Comparison of ENCODE assay signal across 9 cellular contexts in genomic region chr4:2570551-2571222, GRCh38. TPM values are rescaled to one million over a fixed set of nuclear protein-coding genes. Genes with fewer than 3 reads are reported as not detected.
DNase-seq lines count a peak whose midpoint lies in the region; ATAC-seq and TF ChIP-seq lines count a peak whose summit lies in the region.
"Had no signal": no experiment of that assay in that cellular context is flagged by ENCODE, and none has a peak within 500 bp of the region (broad histone marks: within the 10 kb centered on the region; RNA-seq: fewer than 3 reads in every experiment).

No MANE protein-coding gene starts in this region.

- ATAC-seq in GM19395 (IDR thresholded peaks at IDR 0.05; ENCODE audit: unreplicated experiment), result peak; percentile 96
- ATAC-seq in HG03575 (IDR thresholded peaks at IDR 0.05; ENCODE audit: extremely low read depth, insufficient number of reproducible peaks, low FRiP score, unreplicated experiment), result peak; percentile 67
- ATAC-seq: HCT116 had no signal

- intact Hi-C loops in transverse colon (cut with DNase I; ENCODE audit: low total_unique reads) (no loop called here), esophagus muscularis mucosa (cut with DNase I) (no loop called here)

- H3K27ac Mint-ChIP-seq in activated naive CD8-positive, alpha-beta T cell treated with anti-CD3 and anti-CD28 coated beads for 36 hours, result peak overlapping the region; percentile 88
- no peak overlapping the region for H3K27ac Mint-ChIP-seq in HFFc6

- TF ChIP-seq POLR2A in transverse colon (IDR thresholded peaks at IDR 0.05) (no peak), esophagus muscularis mucosa (IDR thresholded peaks at IDR 0.05; ENCODE audit: low read depth) (no peak)

- H3K36me3 Mint-ChIP-seq in activated naive CD8-positive, alpha-beta T cell treated with anti-CD3 and anti-CD28 coated beads for 36 hours, result peaks cover 13% of the 10 kb centered on the region
- peaks cover 15% of the 10 kb centered on the region for H3K36me3 Mint-ChIP-seq in HFFc6 (ENCODE audit: low read depth)

- WGBS in transverse colon (ENCODE audit: low coverage in 1 of 2), 2 donors, result 60 to 82% methylated on average over 1 to 11 of the region's 11 CpGs
- 69% methylated on average over 10 of the region's 11 CpGs for WGBS in esophagus muscularis mucosa

- in situ Hi-C loops in transverse colon (cut with MboI; ENCODE audit: low pct_ligation_motif_present in 1 of 4, low pct_unique_long_range_greater_than_20kb in 1 of 4, low sequenced_read_pairs in 3 of 4), result no loop called here

- peak overlapping the region; percentile 48 for H3K4me3 Mint-ChIP-seq in activated naive CD8-positive, alpha-beta T cell treated with anti-CD3 and anti-CD28 coated beads for 36 hours
- H3K4me3 Mint-ChIP-seq in HFFc6, result no peak overlapping the region

- no peak for TF ChIP-seq CTCF in HFFc6 (IDR thresholded peaks at IDR 0.05)
- no peak for TF ChIP-seq CTCF in transverse colon (IDR thresholded peaks at IDR 0.05)
- TF ChIP-seq CTCF in esophagus muscularis mucosa (IDR thresholded peaks at IDR 0.05), result no peak

- H3K27me3 ChIP-seq in transverse colon (no peaks in the 10 kb centered on the region), esophagus muscularis mucosa (no peaks in the 10 kb centered on the region)

- DNase-seq in activated naive CD8-positive, alpha-beta T cell treated with anti-CD3 and anti-CD28 coated beads for 36 hours, result peak; percentile 77
- no peak for DNase-seq in HFFc6
- DNase-seq in transverse colon, result no peak
- DNase-seq in esophagus muscularis mucosa (ENCODE audit: extremely low spot score), result no peak
- DNase-seq in AG08395 (ENCODE audit: low spot score), result no peak

- H3K27me3 Mint-ChIP-seq in activated naive CD8-positive, alpha-beta T cell treated with anti-CD3 and anti-CD28 coated beads for 36 hours, result no peaks in the 10 kb centered on the region
- no peaks in the 10 kb centered on the region for H3K27me3 Mint-ChIP-seq in HFFc6 (ENCODE audit: insufficient read depth)

- H3K4me1 ChIP-seq in transverse colon (peaks cover 4 to 28% (median 6%) of the 10 kb centered on the region in 4 donors), esophagus muscularis mucosa (peaks cover 48 to 65% (median 55%) of the 10 kb centered on the region in 4 donors)

- no peak for TF ChIP-seq EP300 in transverse colon (IDR thresholded peaks at IDR 0.05; ENCODE audit: low read depth)
- no peak for TF ChIP-seq EP300 in esophagus muscularis mucosa (IDR thresholded peaks at IDR 0.05)

- H3K4me3 ChIP-seq in skin epidermis (no peak overlapping the region), transverse colon (no peak overlapping the region), esophagus muscularis mucosa (no peak overlapping the region)

- H3K9me3 ChIP-seq in transverse colon (no peaks in the 10 kb centered on the region), esophagus muscularis mucosa (no peaks in the 10 kb centered on the region)

- H3K27ac ChIP-seq in skin epidermis (peak overlapping the region in 12 of 21 experiments; percentile 2 to 80 (median 44)), transverse colon (no peak overlapping the region), esophagus muscularis mucosa (replicated peaks in 1 of 4) (peak overlapping the region in 2 of 4 donors; percentile 24 to 66)

- no peaks in the 10 kb centered on the region for H3K9me3 Mint-ChIP-seq in activated naive CD8-positive, alpha-beta T cell treated with anti-CD3 and anti-CD28 coated beads for 36 hours
- H3K9me3 Mint-ChIP-seq in HFFc6, result no peaks in the 10 kb centered on the region

- H3K36me3 ChIP-seq in transverse colon (peaks cover 0 to under 1% (median 0%) of the 10 kb centered on the region in 4 donors), esophagus muscularis mucosa (peaks cover 0 to 3% (median 1%) of the 10 kb centered on the region in 4 donors)

- peaks cover 52% of the 10 kb centered on the region for H3K4me1 Mint-ChIP-seq in activated naive CD8-positive, alpha-beta T cell treated with anti-CD3 and anti-CD28 coated beads for 36 hours
- peaks cover 15% of the 10 kb centered on the region for H3K4me1 Mint-ChIP-seq in HFFc6 (ENCODE audit: low read depth)

RNA-seq across cellular contexts. Expression of gene FAM193A, which starts 34.2 kb away (rescaled TPM):
- total RNA-seq in activated naive CD8-positive, alpha-beta T cell treated with anti-CD3 and anti-CD28 coated beads for 36 hours, result 10 to 100 TPM; 18.9 TPM
- 10 to 100 TPM; 20.4 to 22.3 (median 20.8) TPM for total RNA-seq in HFFc6 (2021; fragmentation: NEBNext Ultra II Directional; extraction: Animal tissue kit (Norgen Biotek cat#: 25700))
- total RNA-seq in transverse colon (10 to 100 TPM; 27.7 to 40.4 (median 31.1) TPM), esophagus muscularis mucosa (10 to 100 TPM; 20.0 to 30.6 (median 24.6) TPM)

Comparison
In these comparisons a context has a peak if more than half of its experiments do, and no peak if none do; other contexts are left out.
1. H3K27ac ChIP-seq: peak in skin epidermis (12 of 21); none in transverse colon (0 of 4).